ENCODE assay signal across 24 cellular contexts in the genomic region with DNA sequence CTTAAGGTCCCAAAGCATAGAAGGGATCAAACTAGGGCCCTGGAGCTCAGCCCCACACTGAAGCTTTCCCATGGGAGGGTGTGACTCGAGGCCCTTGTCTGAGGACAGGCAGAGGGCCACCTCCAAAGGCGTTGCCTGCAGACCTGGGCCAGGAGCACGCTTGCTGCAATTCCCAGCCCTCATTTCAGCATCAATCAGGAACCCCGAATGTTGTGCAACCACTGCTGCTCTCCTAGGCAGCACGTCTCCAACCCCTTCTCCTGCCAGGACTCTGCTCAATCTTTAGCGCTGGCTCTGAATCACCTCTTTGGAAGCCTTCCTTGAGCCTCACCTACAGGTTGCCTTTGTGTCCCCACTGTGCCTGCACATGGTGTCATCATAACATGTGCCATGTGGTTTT. TPM values are rescaled to one million over a fixed set of nuclear protein-coding genes. Genes with fewer than 3 reads are reported as not detected.
"Had no signal": no experiment of that assay in that cellular context is flagged by ENCODE, and none has a peak within 500 bp of the region (broad histone marks: within the 10 kb centered on the region; RNA-seq: fewer than 3 reads in every experiment).

No MANE protein-coding gene starts in this region.

- H3K27ac ChIP-seq: prostate gland, spleen, WERI-Rb-1 had no signal

- H3K4me1 ChIP-seq: prostate gland, spleen had no signal

- H3K9me3 ChIP-seq: prostate gland, spleen had no signal

- DNase-seq: activated CD4-positive, alpha-beta T cell treated with anti-CD3 and anti-CD28 coated beads, Interleukin-2, amount 50 U/mL, for 1 hour; activated CD4-positive, CD25-positive, alpha-beta regulatory T cell treated with anti-CD3 and anti-CD28 coated beads, Interleukin-2, amount 50 U/mL, for 72 hours; activated CD8-positive, alpha-beta memory T cell treated with anti-CD3 and anti-CD28 coated beads for 24 hours; activated CD8-positive, alpha-beta memory T cell treated with anti-CD3 and anti-CD28 coated beads, Interleukin-2, amount 50 U/mL, for 4 hours; activated T-cell treated with anti-CD3 and anti-CD28 coated beads, Interleukin-2, amount 50 U/mL, for 24 hours; aorta; central memory CD4-positive, alpha-beta T cell; effector memory CD4-positive, alpha-beta T cell; naive thymus-derived CD4-positive, alpha-beta T cell; spleen; stimulated activated CD4-positive, alpha-beta T cell treated with anti-CD3 and anti-CD28 coated beads, Interleukin-4, amount 100 ng/mL, for 1 hour; stimulated activated naive CD4-positive, alpha-beta T cell treated with Interleukin-2 at 50 U/mL for 16 hours; T-cell; WERI-Rb-1 had no signal

- ATAC-seq: activated naive CD4-positive, alpha-beta T cell treated with anti-CD3 and anti-CD28 coated beads, Interleukin-2, amount 50 U/mL, for 72 hours; activated T-helper 17 cell treated with anti-CD3 and anti-CD28 coated beads, Interleukin-2, amount 50 U/mL, for 72 hours; naive thymus-derived CD4-positive, alpha-beta T cell; T-cell had no signal

- FAIRE-seq: colon, keratinocyte, TTC549 had no signal

- H3K4me3 ChIP-seq: lung, prostate gland, spleen had no signal

- H3K36me3 ChIP-seq: prostate gland, spleen, WERI-Rb-1 had no signal

RNA-seq across cellular contexts. Expression of gene ATP2C2, which starts 14.0 kb away (rescaled TPM):
- total RNA-seq: activated naive CD4-positive, alpha-beta T cell treated with anti-CD3 and anti-CD28 coated beads, Interleukin-2, amount 50 U/mL, for 72 hours; activated T-helper 17 cell treated with anti-CD3 and anti-CD28 coated beads, Interleukin-2, amount 50 U/mL, for 72 hours; dermis microvascular lymphatic vessel endothelial cell; fibroblast of villous mesenchyme; naive thymus-derived CD4-positive, alpha-beta T cell; osteocyte; T-cell had no signal

RNA-seq across cellular contexts. Expression of gene WFDC1, which starts 59.6 kb away (rescaled TPM):
- total RNA-seq: activated naive CD4-positive, alpha-beta T cell treated with anti-CD3 and anti-CD28 coated beads, Interleukin-2, amount 50 U/mL, for 72 hours; dermis microvascular lymphatic vessel endothelial cell; naive thymus-derived CD4-positive, alpha-beta T cell; T-cell had no signal
- polyA plus RNA-seq: keratinocyte; naive thymus-derived CD4-positive, alpha-beta T cell had no signal
